In the genomic region with DNA sequence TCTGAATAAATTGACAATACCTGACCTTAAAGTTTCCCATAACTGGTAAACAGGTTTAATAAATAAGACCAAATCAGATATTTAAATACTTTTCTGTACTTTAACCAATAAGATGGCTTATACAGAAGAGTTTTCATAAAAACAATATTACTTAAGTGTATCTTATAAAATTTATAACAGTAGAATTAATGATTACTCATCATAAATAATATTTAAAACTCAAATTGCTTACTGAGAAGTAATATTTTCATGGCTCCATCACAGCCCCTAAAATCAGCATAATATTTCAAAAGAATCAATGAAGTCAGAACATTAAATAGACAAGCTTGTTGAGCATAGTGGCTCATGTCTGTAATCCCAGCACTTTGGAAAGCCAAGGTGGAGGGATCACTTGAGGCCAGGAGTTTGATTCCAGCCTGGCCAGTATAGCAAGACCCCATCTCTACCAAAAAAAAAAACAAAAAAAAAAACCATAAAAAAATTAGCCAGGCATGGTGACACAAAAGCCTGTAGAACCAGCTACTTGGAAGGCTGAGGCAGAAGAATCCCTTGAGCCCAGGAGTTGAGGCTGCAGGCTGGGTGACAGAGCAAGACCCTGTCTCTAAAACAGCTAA, we compare ENCODE assay signal across 17 cellular contexts. TPM values are rescaled to one million over a fixed set of nuclear protein-coding genes. Genes with fewer than 3 reads are reported as not detected.
A peak's percentile ranks its signal among the peaks of the same experiment; 100 is the strongest.
DNase-seq lines count a peak whose midpoint lies in the region; ATAC-seq, FAIRE-seq and TF ChIP-seq lines count a peak whose summit lies in the region.
"Had no signal": no experiment of that assay in that cellular context is flagged by ENCODE, and none has a peak within 500 bp of the region (broad histone marks: within the 10 kb centered on the region; RNA-seq: fewer than 3 reads in every experiment).

No MANE protein-coding gene starts in this region.

- H3K27me3 ChIP-seq in heart right ventricle (no peaks in the 10 kb centered on the region), psoas muscle (ENCODE audit: insufficient read depth in 3 of 3, low read length in 2 of 3) (no peaks in the 10 kb centered on the region)

- H3K27ac ChIP-seq in heart right ventricle, result peak overlapping the region; percentile 6 to 77 (median 52)
- peak overlapping the region; percentile 77 for H3K27ac ChIP-seq in psoas muscle
- H3K27ac ChIP-seq in kidney (ENCODE audit: low read depth in 2 of 2, low read length in 2 of 2), result no peak overlapping the region
- H3K27ac ChIP-seq: GM23248, HL-60 had no signal

- intact Hi-C loops in heart right ventricle (cut with DNase I) (no loop called here), left cardiac atrium (cut with DNase I) (no loop called here), psoas muscle (cut with DNase I) (no loop called here), kidney (cut with DNase I) (no loop called here)

- no peak for DNase-seq in heart right ventricle
- DNase-seq in left cardiac atrium, result no peak
- DNase-seq in HEK293T (ENCODE audit: extremely low spot score), result no peak
- DNase-seq in psoas muscle, result no peak
- DNase-seq in kidney, result no peak
- no peak for DNase-seq in NCI-H748 (lab: John Stamatoyannopoulos, UW; ENCODE audit: unreplicated experiment)
- DNase-seq: 8988T; C1 segment of cervical spinal cord; Calu3; CD4-positive, alpha-beta T cell; DMS 273 treated with DMSO at 0.1 percent for 48 hours; GM23248; H7 had no signal

- POLR2A ChIA-PET in HEK293T (lab: Yijun Ruan, JAX), result interaction anchor here (1.8 kb wide), 1 partner anchor 23 kb away, joined by 9 read pairs; the partner anchor contains the start of gene HOMER1

- FAIRE-seq in A204.1 (lab: Jason Lieb, UNC), result peak; percentile 63
- no peak for FAIRE-seq in kidney (lab: Jason Lieb, UNC)
- FAIRE-seq: GM12878 had no signal

- no peaks in the 10 kb centered on the region for H3K9me3 ChIP-seq in heart right ventricle
- H3K9me3 ChIP-seq in psoas muscle, result no peaks in the 10 kb centered on the region
- no peaks in the 10 kb centered on the region for H3K9me3 ChIP-seq in kidney (ENCODE audit: control insufficient read depth in 1 of 2, low read length in 2 of 2)

- CTCF ChIA-PET in HEK293T (lab: Yijun Ruan, JAX), result interaction anchor here (0.7 kb wide), 1 partner anchor 30 kb away, joined by 8 read pairs; no protein-coding TSS in a partner anchor

- H3K36me3 ChIP-seq in heart right ventricle, result no peaks in the 10 kb centered on the region
- H3K36me3 ChIP-seq in psoas muscle (ENCODE audit: insufficient read depth in 1 of 2, low read depth in 1 of 2), result no peaks in the 10 kb centered on the region
- H3K36me3 ChIP-seq in kidney (ENCODE audit: control insufficient read depth in 1 of 2, insufficient read depth in 2 of 2, low read length in 2 of 2), result no peaks in the 10 kb centered on the region

- ATAC-seq in heart right ventricle (no peak), left cardiac atrium (no peak), psoas muscle (peak in 2 of 4 donors; percentile 19 to 50), HG03432 (IDR thresholded peaks at IDR 0.05; ENCODE audit: unreplicated experiment) (no peak)
- ATAC-seq: GM12878 had no signal

- H3K4me1 ChIP-seq in heart right ventricle (peaks cover 0 to 64% (median 7%) of the 10 kb centered on the region in 9 donors), psoas muscle (peaks cover 48% of the 10 kb centered on the region), kidney (ENCODE audit: control insufficient read depth in 1 of 2, insufficient read depth in 1 of 2, low read depth in 1 of 2, low read length in 2 of 2) (no peaks in the 10 kb centered on the region)

- no peak for TF ChIP-seq CTCF in heart right ventricle (IDR thresholded peaks at IDR 0.05)
- TF ChIP-seq CTCF in psoas muscle (IDR thresholded peaks at IDR 0.05), result no peak
- no peak for TF ChIP-seq CTCF in kidney (IDR thresholded peaks at IDR 0.05; ENCODE audit: borderline replicate concordance, extremely low read depth, insufficient read depth)

- no peak overlapping the region for H3K4me3 ChIP-seq in heart right ventricle
- no peak overlapping the region for H3K4me3 ChIP-seq in psoas muscle
- no peak overlapping the region for H3K4me3 ChIP-seq in kidney (ENCODE audit: low read length in 2 of 2)
- H3K4me3 ChIP-seq: GM12878, GM23248 had no signal

- H3K9ac ChIP-seq in kidney (ENCODE audit: low read length in 2 of 2), result no peak overlapping the region
- H3K9ac ChIP-seq: GM23248 had no signal

TF ChIP-seq in HEK293T, 16 proteins besides CTCF, POLR2A, EP300 and RAD21:
- TF ChIP-seq ZNF384 (IDR thresholded peaks at IDR 0.05) (peak; percentile 21; the same call in 1 of the 2 replicates), BHLHE40 (IDR thresholded peaks at IDR 0.05; ENCODE audit: borderline replicate concordance) (no peak)

RNA-seq across cellular contexts. Expression of gene HOMER1, which starts 23.5 kb away (rescaled TPM):
- total RNA-seq in heart right ventricle, result 100 to 1,000 TPM in 1 of 10 donors, 10 to 100 TPM in 9; 35.0 to 109 (median 68.3) TPM
- polyA plus RNA-seq in heart right ventricle, result 10 to 100 TPM in 1 of 2 donors, 1 to 10 TPM in 1; 4.7 to 13.2 TPM
- 10 to 100 TPM; 25.6 to 35.4 TPM for total RNA-seq in left cardiac atrium
- total RNA-seq in psoas muscle, result 10 to 100 TPM; 32.7 to 52.4 (median 36.2) TPM
- polyA plus RNA-seq in psoas muscle, result 10 to 100 TPM in 2 of 3 donors, 1 to 10 TPM in 1; 3.2 to 36.5 (median 11.1) TPM
- total RNA-seq in kidney, result 9.2 TPM
- 2.3 TPM for polyA plus RNA-seq in kidney (ENCODE audit: insufficient read depth, low read depth, low replicate concordance)

Comparison
In these comparisons a context has a peak if more than half of its experiments do, and no peak if none do; other contexts are left out.
1. H3K27ac ChIP-seq: peak in heart right ventricle (10 of 10) and psoas muscle (single experiment); none in kidney (0 of 2).